In genomic region chrX:13029831-13030771, GRCh38 we compare ENCODE assay signal across 8 cellular contexts. TPM values are rescaled to one million over a fixed set of nuclear protein-coding genes. Genes with fewer than 3 reads are reported as not detected.
A peak's percentile ranks its signal among the peaks of the same experiment; 100 is the strongest.
DNase-seq lines count a peak whose midpoint lies in the region; ATAC-seq and TF ChIP-seq lines count a peak whose summit lies in the region.

No MANE protein-coding gene starts in this region.

- ATAC-seq in activated CD8-positive, alpha-beta T cell treated with anti-CD3 and anti-CD28 coated beads for 36 hours, result no peak
- ATAC-seq in HG02571 (IDR thresholded peaks at IDR 0.05; ENCODE audit: unreplicated experiment) (no peak), HG02588 (IDR thresholded peaks at IDR 0.05; ENCODE audit: unreplicated experiment) (no peak)

- POLR2A ChIA-PET in activated CD8-positive, alpha-beta T cell treated with anti-CD3 and anti-CD28 coated beads for 36 hours (lab: Charles Lee), result interaction anchor here (0.9 to 1.0 kb wide), 3 partner anchors 13 to 54 kb away, joined by 3 read pairs; no protein-coding TSS in a partner anchor

- H3K9me3 ChIP-seq in iPS-20b (ENCODE audit: insufficient read depth, low read depth, low read length) (no peaks in the 10 kb centered on the region), stomach (no peaks in the 10 kb centered on the region), testis (no peaks in the 10 kb centered on the region)

- peak; percentile 53 for DNase-seq in activated CD4-positive, alpha-beta T cell treated with anti-CD3 and anti-CD28 coated beads, Interleukin-2, amount 10 ng/mL, durations not matched to agents 24 days and 14 days
- DNase-seq in activated CD4-positive, alpha-beta T cell treated with anti-CD3 and anti-CD28 coated beads for 48 hours, result no peak
- DNase-seq in activated CD8-positive, alpha-beta T cell treated with anti-CD3 and anti-CD28 coated beads for 36 hours, result no peak
- no peak for DNase-seq in stomach
- DNase-seq in testis, result no peak

- H3K4me3 Mint-ChIP-seq in activated CD4-positive, alpha-beta T cell treated with anti-CD3 and anti-CD28 coated beads, Interleukin-2, amount 10 ng/mL, durations not matched to agents 24 days and 14 days, result peak overlapping the region; percentile 58
- peak overlapping the region; percentile 34 for H3K4me3 Mint-ChIP-seq in activated CD8-positive, alpha-beta T cell treated with anti-CD3 and anti-CD28 coated beads for 36 hours

- H3K36me3 ChIP-seq in iPS-20b (ENCODE audit: insufficient read depth, low read depth, low read length), result no peaks in the 10 kb centered on the region
- no peaks in the 10 kb centered on the region for H3K36me3 ChIP-seq in stomach
- H3K36me3 ChIP-seq in testis (ENCODE audit: low read depth, missing control alignments), result no peaks in the 10 kb centered on the region

- CTCF ChIA-PET in activated CD8-positive, alpha-beta T cell treated with anti-CD3 and anti-CD28 coated beads for 36 hours (lab: Charles Lee), result interaction anchor here (0.7 to 1.4 kb wide), 4 partner anchors 18 to 83 kb away, joined by 3 to 4 read pairs (median 4); no protein-coding TSS in a partner anchor

- H3K9me3 Mint-ChIP-seq in activated CD4-positive, alpha-beta T cell treated with anti-CD3 and anti-CD28 coated beads, Interleukin-2, amount 10 ng/mL, durations not matched to agents 24 days and 14 days, result no peaks in the 10 kb centered on the region
- no peaks in the 10 kb centered on the region for H3K9me3 Mint-ChIP-seq in activated CD8-positive, alpha-beta T cell treated with anti-CD3 and anti-CD28 coated beads for 36 hours

- H3K27ac Mint-ChIP-seq in activated CD4-positive, alpha-beta T cell treated with anti-CD3 and anti-CD28 coated beads, Interleukin-2, amount 10 ng/mL, durations not matched to agents 24 days and 14 days, result peak overlapping the region; percentile 84
- H3K27ac Mint-ChIP-seq in activated CD8-positive, alpha-beta T cell treated with anti-CD3 and anti-CD28 coated beads for 36 hours, result peak overlapping the region; percentile 83

- H3K36me3 Mint-ChIP-seq in activated CD4-positive, alpha-beta T cell treated with anti-CD3 and anti-CD28 coated beads, Interleukin-2, amount 10 ng/mL, durations not matched to agents 24 days and 14 days (ENCODE audit: low read depth), result no peaks in the 10 kb centered on the region
- no peaks in the 10 kb centered on the region for H3K36me3 Mint-ChIP-seq in activated CD8-positive, alpha-beta T cell treated with anti-CD3 and anti-CD28 coated beads for 36 hours (ENCODE audit: low read depth)

- WGBS in stomach, 5 donors, result 46 to 61% (median 58%) methylated on average over 8 of the region's 8 CpGs
- WGBS in testis, 2 donors, result 79 to 81% methylated on average over 7 to 8 of the region's 8 CpGs

- TF ChIP-seq POLR2A in stomach (IDR thresholded peaks at IDR 0.05), result no peak
- TF ChIP-seq POLR2A in testis (IDR thresholded peaks at IDR 0.05), result no peak

- intact Hi-C loops in activated CD4-positive, alpha-beta T cell treated with anti-CD3 and anti-CD28 coated beads, Interleukin-2, amount 10 ng/mL, durations not matched to agents 24 days and 14 days (cut with micrococcal nuclease), result no loop called here
- intact Hi-C loops in activated CD8-positive, alpha-beta T cell treated with anti-CD3 and anti-CD28 coated beads for 36 hours (cut with micrococcal nuclease), result no loop called here
- intact Hi-C loops in stomach (cut with DNase I; ENCODE audit: low total_unique reads) (no loop called here), testis (cut with DNase I; ENCODE audit: low total_unique reads) (no loop called here)

- no peak for TF ChIP-seq CTCF in activated CD8-positive, alpha-beta T cell treated with anti-CD3 and anti-CD28 coated beads for 36 hours (IDR thresholded peaks at IDR 0.05)
- TF ChIP-seq CTCF in stomach (IDR thresholded peaks at IDR 0.05) (no peak), testis (IDR thresholded peaks at IDR 0.05) (no peak)

- H3K9ac ChIP-seq in iPS-20b (ENCODE audit: low read depth, low read length), result peak overlapping the region; percentile 72; the same call in 1 of the 2 replicates

- peak overlapping the region; percentile 29; the same call in 1 of the 2 replicates for H3K4me3 ChIP-seq in iPS-20b (ENCODE audit: low read length)
- no peak overlapping the region for H3K4me3 ChIP-seq in stomach
- H3K4me3 ChIP-seq in testis, result no peak overlapping the region

- H3K4me1 Mint-ChIP-seq in activated CD4-positive, alpha-beta T cell treated with anti-CD3 and anti-CD28 coated beads, Interleukin-2, amount 10 ng/mL, durations not matched to agents 24 days and 14 days, result peaks cover 41% of the 10 kb centered on the region
- H3K4me1 Mint-ChIP-seq in activated CD8-positive, alpha-beta T cell treated with anti-CD3 and anti-CD28 coated beads for 36 hours (ENCODE audit: low read depth), result peaks cover 64% of the 10 kb centered on the region

- no peaks in the 10 kb centered on the region for H3K27me3 ChIP-seq in iPS-20b (ENCODE audit: insufficient read depth, low read length)
- H3K27me3 ChIP-seq in stomach, result no peaks in the 10 kb centered on the region
- no peaks in the 10 kb centered on the region for H3K27me3 ChIP-seq in testis

- H3K27ac ChIP-seq in iPS-20b (ENCODE audit: low read length), result peak overlapping the region; percentile 65
- H3K27ac ChIP-seq in stomach, result peak overlapping the region; percentile 3 to 81 (median 60)
- H3K27ac ChIP-seq in testis, result no peak overlapping the region

- no peak for TF ChIP-seq EP300 in stomach (IDR thresholded peaks at IDR 0.05)

- H3K27me3 Mint-ChIP-seq in activated CD4-positive, alpha-beta T cell treated with anti-CD3 and anti-CD28 coated beads, Interleukin-2, amount 10 ng/mL, durations not matched to agents 24 days and 14 days, result no peaks in the 10 kb centered on the region
- no peaks in the 10 kb centered on the region for H3K27me3 Mint-ChIP-seq in activated CD8-positive, alpha-beta T cell treated with anti-CD3 and anti-CD28 coated beads for 36 hours

- H3K4me1 ChIP-seq in iPS-20b (ENCODE audit: insufficient read depth, low read length) (peaks cover 14% of the 10 kb centered on the region; the same call in 1 of the 2 replicates), stomach (peaks cover 0 to 27% (median 20%) of the 10 kb centered on the region in 4 donors), testis (no peaks in the 10 kb centered on the region)

RNA-seq across cellular contexts. Expression of gene FAM9C, which starts 14.3 kb away (rescaled TPM):
- total RNA-seq in activated CD4-positive, alpha-beta T cell treated with anti-CD3 and anti-CD28 coated beads, Interleukin-2, amount 10 ng/mL, durations not matched to agents 24 days and 14 days, result not detected in 2 replicates
- not detected for total RNA-seq in activated CD8-positive, alpha-beta T cell treated with anti-CD3 and anti-CD28 coated beads for 36 hours
- under 1 TPM in 1 of 5 donors, not detected in 4; 0.18 TPM for total RNA-seq in stomach
- under 1 TPM in 1 of 3 donors, not detected in 2; 0.31 TPM for polyA plus RNA-seq in stomach
- total RNA-seq in testis, result 1 to 10 TPM; 2.8 to 9.5 TPM
- 4.7 TPM for polyA plus RNA-seq in testis (ENCODE audit: insufficient read depth, low read depth, low replicate concordance)

RNA-seq across cellular contexts. Expression of gene TMSB4X, which starts 55.2 kb away (rescaled TPM):
- total RNA-seq in activated CD4-positive, alpha-beta T cell treated with anti-CD3 and anti-CD28 coated beads, Interleukin-2, amount 10 ng/mL, durations not matched to agents 24 days and 14 days, result 5,263 and 5,311 TPM in 2 replicates
- 1,000 to 10,000 TPM; 5,169 to 5,393 TPM for total RNA-seq in activated CD8-positive, alpha-beta T cell treated with anti-CD3 and anti-CD28 coated beads for 36 hours
- total RNA-seq in stomach (1,000 to 10,000 TPM; 1,734 to 4,964 (median 2,895) TPM), testis (100 to 1,000 TPM; 384 to 669 TPM)
- polyA plus RNA-seq in stomach (over 10,000 TPM in 2 of 3 donors, 1,000 to 10,000 TPM in 1; 4,831 to 14,609 (median 13,196) TPM), testis (ENCODE audit: insufficient read depth, low read depth, low replicate concordance) (1,448 TPM)

Comparison
In these comparisons a context has a peak if more than half of its experiments do, and no peak if none do; other contexts are left out.
1. H3K27ac ChIP-seq: peak in iPS-20b (single experiment) and stomach (5 of 5); none in testis (0 of 2).